1 cellular context compared by ENCODE assay signal in the genomic region with DNA sequence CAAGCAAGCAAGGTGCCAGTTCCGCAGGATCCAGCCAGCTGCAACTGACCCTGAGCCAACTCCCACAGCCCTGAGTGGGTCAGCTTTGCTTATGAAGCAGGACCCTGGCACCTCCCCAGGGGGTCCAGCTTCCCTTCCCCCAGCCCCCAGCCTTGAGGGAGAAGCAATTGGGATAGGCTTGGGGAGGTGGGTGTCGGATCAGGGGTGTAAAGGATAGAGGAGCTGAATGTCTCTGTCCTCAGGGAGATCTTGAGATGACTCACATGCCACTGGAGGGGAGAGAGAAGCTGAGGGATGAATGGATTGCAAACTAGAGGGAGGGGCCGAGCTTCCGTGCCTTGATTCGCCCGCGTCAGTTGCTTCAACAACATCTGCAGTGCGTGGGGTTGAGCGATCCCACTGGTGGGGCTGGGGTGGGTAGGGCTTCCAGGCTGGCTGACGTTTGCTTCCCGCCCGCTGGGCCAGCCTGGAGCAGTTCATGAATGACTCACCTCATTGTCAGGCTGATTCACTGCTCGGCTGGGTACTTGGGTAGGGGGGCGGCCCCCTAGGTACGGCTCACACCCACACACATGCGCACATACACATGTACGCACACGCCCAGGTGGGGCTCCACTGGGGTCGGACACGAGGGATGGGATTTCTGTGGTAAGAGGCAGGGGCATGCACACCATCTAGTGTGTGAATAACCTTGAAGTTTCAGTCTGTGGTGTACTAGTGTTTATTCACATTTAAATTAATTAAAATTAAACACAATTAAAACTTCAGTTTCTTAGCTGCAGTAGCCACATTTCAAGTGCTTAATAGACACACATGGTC.
TF ChIP-seq lines count a peak whose summit lies in the region.

No MANE protein-coding gene starts in this region.

TF ChIP-seq in HEK293, 187 proteins besides CTCF, POLR2A, EP300 and RAD21 (continued from another document and continues in another):
- TF ChIP-seq PRDM2 (tag by site-specific recombination; IDR thresholded peaks at IDR 0.05; ENCODE audit: borderline replicate concordance) (no peak), ZNF585B (tag by site-specific recombination; IDR thresholded peaks at IDR 0.05) (no peak), ZFP3 (tag by site-specific recombination; IDR thresholded peaks at IDR 0.05; ENCODE audit: low read depth) (no peak), KLF16 (tag by site-specific recombination; IDR thresholded peaks at IDR 0.05) (peak; percentile 78; the same call in 1 of the 2 replicates), ZBTB21 (tag by site-specific recombination; IDR thresholded peaks at IDR 0.05) (peak; percentile 76; the same call in 1 of the 2 replicates), ZNF510 (tag by site-specific recombination; IDR thresholded peaks at IDR 0.05; ENCODE audit: insufficient replicate concordance) (no peak), ZNF654 (tag by site-specific recombination; IDR thresholded peaks at IDR 0.05; ENCODE audit: low read depth) (no peak), ZNF555 (tag by site-specific recombination; conservative IDR thresholded peaks at IDR 0.05) (no peak), RBAK (tag by site-specific recombination; IDR thresholded peaks at IDR 0.05) (no peak), ZNF239 (tag by site-specific recombination; IDR thresholded peaks at IDR 0.05) (no peak), HOXD13 (CRISPR knock-in tag; IDR thresholded peaks at IDR 0.05; ENCODE audit: borderline replicate concordance) (no peak), ZNF529 (tag by site-specific recombination; IDR thresholded peaks at IDR 0.05; ENCODE audit: insufficient replicate concordance) (no peak), ZNF76 (tag by site-specific recombination; IDR thresholded peaks at IDR 0.05; ENCODE audit: borderline replicate concordance, low read depth) (peak; percentile 74; the same call in 1 of the 2 replicates), ZFHX2 (tag by site-specific recombination; conservative IDR thresholded peaks at IDR 0.05) (peak; percentile 92), ZNF350 (tag by site-specific recombination; IDR thresholded peaks at IDR 0.05) (no peak), GLIS2 (tag by site-specific recombination; IDR thresholded peaks at IDR 0.05) (peak; percentile 100), ZNF449 (tag by site-specific recombination; IDR thresholded peaks at IDR 0.05) (peak; percentile 95), MEIS1 (CRISPR knock-in tag; IDR thresholded peaks at IDR 0.05; ENCODE audit: borderline replicate concordance) (no peak), WT1 (tag by site-specific recombination; IDR thresholded peaks at IDR 0.05) (no peak; the same call in none of the 2 replicates), HOXC10 (CRISPR knock-in tag; IDR thresholded peaks at IDR 0.05) (no peak), ZNF514 (tag by site-specific recombination; IDR thresholded peaks at IDR 0.05) (no peak), REST (tag by site-specific recombination; IDR thresholded peaks at IDR 0.05) (no peak), ZNF776 (tag by site-specific recombination; IDR thresholded peaks at IDR 0.05; ENCODE audit: borderline replicate concordance) (no peak), ZNF645 (tag by site-specific recombination; IDR thresholded peaks at IDR 0.05) (no peak), ZNF626 (tag by site-specific recombination; IDR thresholded peaks at IDR 0.05) (no peak), SP7 (tag by site-specific recombination; IDR thresholded peaks at IDR 0.05) (peak; percentile 88), ZNF266 (tag by site-specific recombination; IDR thresholded peaks at IDR 0.05; ENCODE audit: low read depth) (no peak), ZNF24 (tag by site-specific recombination; IDR thresholded peaks at IDR 0.05) (peak; percentile 69; the same call in 1 of the 2 replicates), ZNF639 (tag by site-specific recombination; IDR thresholded peaks at IDR 0.05) (peak; percentile 71; the same call in 1 of the 2 replicates), ZIC2 (tag by site-specific recombination; IDR thresholded peaks at IDR 0.05) (peak; percentile 98), SCRT2 (tag by site-specific recombination; IDR thresholded peaks at IDR 0.05) (no peak), EGR2 (tag by site-specific recombination; IDR thresholded peaks at IDR 0.05; ENCODE audit: low read depth) (peak; percentile 87), BCL11A (tag by site-specific recombination; IDR thresholded peaks at IDR 0.05; ENCODE audit: low read depth) (peak; percentile 49; the same call in 1 of the 2 replicates), ZNF48 (tag by site-specific recombination; IDR thresholded peaks at IDR 0.05) (no peak), ZNF677 (tag by site-specific recombination; IDR thresholded peaks at IDR 0.05) (no peak), ZNF18 (tag by site-specific recombination; IDR thresholded peaks at IDR 0.05) (peak; percentile 94), ZNF843 (tag by site-specific recombination; IDR thresholded peaks at IDR 0.05) (0 out of 2 replicates have a peak, but pooled peaks have one; percentile 55), ZSCAN30 (tag by site-specific recombination; IDR thresholded peaks at IDR 0.05) (peak; percentile 27; the same call in 1 of the 2 replicates), ZFP69B (tag by site-specific recombination; IDR thresholded peaks at IDR 0.05) (0 out of 2 replicates have a peak, but pooled peaks have one; percentile 81), ZNF792 (tag by site-specific recombination; IDR thresholded peaks at IDR 0.05) (no peak), ZNF596 (tag by site-specific recombination; IDR thresholded peaks at IDR 0.05) (no peak), ZNF10 (tag by site-specific recombination; IDR thresholded peaks at IDR 0.05) (no peak)
- TF ChIP-seq, protein P1, sequence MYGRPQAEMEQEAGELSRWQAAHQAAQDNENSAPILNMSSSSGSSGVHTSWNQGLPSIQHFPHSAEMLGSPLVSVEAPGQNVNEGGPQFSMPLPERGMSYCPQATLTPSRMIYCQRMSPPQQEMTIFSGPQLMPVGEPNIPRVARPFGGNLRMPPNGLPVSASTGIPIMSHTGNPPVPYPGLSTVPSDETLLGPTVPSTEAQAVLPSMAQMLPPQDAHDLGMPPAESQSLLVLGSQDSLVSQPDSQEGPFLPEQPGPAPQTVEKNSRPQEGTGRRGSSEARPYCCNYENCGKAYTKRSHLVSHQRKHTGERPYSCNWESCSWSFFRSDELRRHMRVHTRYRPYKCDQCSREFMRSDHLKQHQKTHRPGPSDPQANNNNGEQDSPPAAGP (tag by site-specific recombination; IDR thresholded peaks at IDR 0.05), result peak; percentile 97
- TF ChIP-seq, protein P2, sequence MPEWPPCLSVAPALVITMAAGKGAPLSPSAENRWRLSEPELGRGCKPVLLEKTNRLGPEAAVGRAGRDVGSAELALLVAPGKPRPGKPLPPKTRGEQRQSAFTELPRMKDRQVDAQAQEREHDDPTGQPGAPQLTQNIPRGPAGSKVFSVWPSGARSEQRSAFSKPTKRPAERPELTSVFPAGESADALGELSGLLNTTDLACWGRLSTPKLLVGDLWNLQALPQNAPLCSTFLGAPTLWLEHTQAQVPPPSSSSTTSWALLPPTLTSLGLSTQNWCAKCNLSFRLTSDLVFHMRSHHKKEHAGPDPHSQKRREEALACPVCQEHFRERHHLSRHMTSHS (tag by site-specific recombination; IDR thresholded peaks at IDR 0.05), result no peak
